27 cellular contexts compared by ENCODE assay signal in genomic region chr7:42093361-42093905, GRCh38.
DNase-seq lines count a peak whose midpoint lies in the region; ATAC-seq and TF ChIP-seq lines count a peak whose summit lies in the region.
"Had no signal": no experiment of that assay in that cellular context is flagged by ENCODE, and none has a peak within 500 bp of the region (broad histone marks: within the 10 kb centered on the region; RNA-seq: fewer than 3 reads in every experiment).

No MANE protein-coding gene starts in this region.

- 0 out of 2 replicates have a peak overlapping the region, but pooled peaks have one; percentile 10 for H3K27ac ChIP-seq in HEK293 (ENCODE audit: extremely low read depth, low read depth, low read length)
- peak overlapping the region; percentile 95 for H3K27ac ChIP-seq in VCaP
- H3K27ac ChIP-seq: C4-2B, HL-60, KMS-11, SJSA1 had no signal

- peak overlapping the region in 2 of 3 experiments; percentile 43 to 65 for H3K27ac Mint-ChIP-seq in nephron
- H3K27ac Mint-ChIP-seq: B cell; CD8-positive, alpha-beta T cell; IgD-negative memory B cell had no signal

- no peaks in the 10 kb centered on the region for H3K9me3 Mint-ChIP-seq in nephron
- H3K9me3 Mint-ChIP-seq: IgD-negative memory B cell had no signal

- peaks cover 0 to 2% of the 10 kb centered on the region in 2 experiments; a peak in 1 of 3 replicates for H3K36me3 ChIP-seq in HEK293 (ENCODE audit: control insufficient read depth in 2 of 2, insufficient read depth in 1 of 2, low read length in 2 of 2)
- H3K36me3 ChIP-seq: SJSA1 had no signal

- peaks cover 38% of the 10 kb centered on the region for H3K4me1 ChIP-seq in HEK293 (ENCODE audit: control insufficient read depth, insufficient read depth, low read length)

- no peak overlapping the region for H3K4me3 ChIP-seq in HEK293 (ENCODE audit: low read depth, low read length)
- H3K4me3 ChIP-seq: GM12878, SJSA1 had no signal

- no peak for TF ChIP-seq CTCF in HEK293 (tag by site-specific recombination; IDR thresholded peaks at IDR 0.05)
- TF ChIP-seq CTCF in VCaP (conservative IDR thresholded peaks at IDR 0.05), result no peak
- TF ChIP-seq CTCF in nephron (IDR thresholded peaks at IDR 0.05; ENCODE audit: unreplicated experiment in 3 of 3), result no peak

- CTCF ChIA-PET in HEK293 (lab: Yijun Ruan, JAX), result no interaction called here

- no peak overlapping the region for H3K4me3 Mint-ChIP-seq in nephron
- H3K4me3 Mint-ChIP-seq: B cell; CD8-positive, alpha-beta T cell; IgD-negative memory B cell had no signal

- peaks cover 64% of the 10 kb centered on the region for H3K4me1 Mint-ChIP-seq in nephron
- H3K4me1 Mint-ChIP-seq: B cell, IgD-negative memory B cell had no signal

- H3K9me3 ChIP-seq in HEK293 (ENCODE audit: control insufficient read depth, insufficient read depth, low read depth, low read length), result no peaks in the 10 kb centered on the region
- H3K9me3 ChIP-seq: Caco-2, SJSA1 had no signal

- POLR2A ChIA-PET in HEK293 (lab: Yijun Ruan, JAX), result interaction anchor here (0.6 kb wide), 1 partner anchor 11 kb away, joined by 6 read pairs; no protein-coding TSS in a partner anchor

- H3K27me3 Mint-ChIP-seq in nephron (ENCODE audit: low read depth), result peaks cover 4% of the 10 kb centered on the region
- H3K27me3 Mint-ChIP-seq: B cell had no signal

- H3K36me3 Mint-ChIP-seq in nephron (ENCODE audit: low read depth), result peaks cover 16% of the 10 kb centered on the region
- H3K36me3 Mint-ChIP-seq: CD8-positive, alpha-beta T cell had no signal

- no peak for ATAC-seq in GM21390 (IDR thresholded peaks at IDR 0.05; ENCODE audit: unreplicated experiment)
- ATAC-seq: CD8-positive, alpha-beta T cell; GM12878; Right ventricle myocardium inferior had no signal

- DNase-seq in LHCN-M2 (ENCODE audit: low read depth) (peak; percentile 84), D341Med (ENCODE audit: low spot score) (no peak), NCI-H2196 (lab: John Stamatoyannopoulos, UW; ENCODE audit: unreplicated experiment) (no peak)
- DNase-seq: Caco-2; CD8-positive, alpha-beta T cell; DMS 273 treated with DMSO at 0.1 percent for 48 hours; DMS79; EL; GDM1; HCEC 1CT; NCI-H1694; NCI-H2029 treated with DMSO at 0.1 percent for 48 hours; NCI-H2227 treated with DMSO at 0.1 percent for 48 hours; NCI-H526 treated with DMSO at 0.1 percent for 48 hours; OCI-M1 had no signal

TF ChIP-seq in HEK293, 187 proteins besides CTCF, POLR2A, EP300 and RAD21:
- TF ChIP-seq EGR2 (tag by site-specific recombination; IDR thresholded peaks at IDR 0.05; ENCODE audit: low read depth) (no peak), OSR2 (tag by site-specific recombination; IDR thresholded peaks at IDR 0.05) (peak; percentile 60), PRDM4 (tag by site-specific recombination; IDR thresholded peaks at IDR 0.05) (0 out of 2 replicates have a peak, but pooled peaks have one; percentile 34), INSM2 (tag by site-specific recombination; IDR thresholded peaks at IDR 0.05) (0 out of 2 replicates have a peak, but pooled peaks have one; percentile 14), FEZF1 (tag by site-specific recombination; IDR thresholded peaks at IDR 0.05) (0 out of 2 replicates have a peak, but pooled peaks have one; percentile 36), ZEB2 (tag by site-specific recombination; IDR thresholded peaks at IDR 0.05) (peak; percentile 31; the same call in 1 of the 2 replicates), PRDM6 (tag by site-specific recombination; IDR thresholded peaks at IDR 0.05) (peak; percentile 76), IKZF3 (tag by site-specific recombination; IDR thresholded peaks at IDR 0.05) (0 out of 2 replicates have a peak, but pooled peaks have one; percentile 8), ZNF426 (tag by site-specific recombination; IDR thresholded peaks at IDR 0.05) (no peak), ZNF184 (tag by site-specific recombination; IDR thresholded peaks at IDR 0.05) (no peak), SP7 (tag by site-specific recombination; IDR thresholded peaks at IDR 0.05) (peak; percentile 45), WT1 (tag by site-specific recombination; IDR thresholded peaks at IDR 0.05) (peak; percentile 81), KLF10 (tag by site-specific recombination; IDR thresholded peaks at IDR 0.05) (0 out of 2 replicates have a peak, but pooled peaks have one; percentile 28)
TF ChIP-seq in HEK293: peak in this region for 10.
